8 cellular contexts compared by ENCODE assay signal in genomic region chr14:23578560-23579310, GRCh38. TPM values are rescaled to one million over a fixed set of nuclear protein-coding genes. Genes with fewer than 3 reads are reported as not detected.
A peak's percentile ranks its signal among the peaks of the same experiment; 100 is the strongest.
DNase-seq lines count a peak whose midpoint lies in the region; ATAC-seq and TF ChIP-seq lines count a peak whose summit lies in the region.

Gene JPH4 (minus strand): TSS chr14:23578790. CDS start chr14:23577453, 1,337 bp downstream.

- DNase-seq in GM23338 (ENCODE audit: low spot score) (peak; percentile 79), NCI-H524 (lab: John Stamatoyannopoulos, UW) (peak; percentile 73 to 83), glutamatergic neuron (peak; percentile 83), prostate gland (ENCODE audit: low spot score) (no peak), NCI-H446 treated with DMSO at 0.1 percent for 48 hours (lab: John Stamatoyannopoulos, UW) (no peak)
- no peak for DNase-seq in activated CD4-positive, alpha-beta T cell treated with anti-CD3 and anti-CD28 coated beads, Interleukin-2, amount 50 U/mL, for 48 hours

- H3K4me1 ChIP-seq in GM23338 (ENCODE audit: insufficient read depth), result peaks cover 15% of the 10 kb centered on the region
- H3K4me1 ChIP-seq in prostate gland (replicated peaks), result no peaks in the 10 kb centered on the region

- intact Hi-C loops in prostate gland (cut with DNase I), result no loop called here

- H3K4me3 ChIP-seq in GM23338, result peak within 1 kb of the TSS; percentile 90
- peak within 1 kb of the TSS; percentile 20 to 25 for H3K4me3 ChIP-seq in prostate gland

- H3K27ac Mint-ChIP-seq in GM23338, result no peak within 1 kb of the TSS; the same call in 1 of the 2 replicates
- H3K27ac Mint-ChIP-seq in glutamatergic neuron (ENCODE audit: unreplicated experiment), result peak within 1 kb of the TSS; percentile 91

- H3K36me3 Mint-ChIP-seq in GM23338 (ENCODE audit: low read depth) (peaks cover 11% of the 10 kb centered on the region), glutamatergic neuron (ENCODE audit: unreplicated experiment) (peaks cover 3% of the 10 kb centered on the region)

- H3K79me2 ChIP-seq in GM23338 (replicated peaks; ENCODE audit: insufficient read depth), result peaks cover 10% of the 10 kb centered on the region

- ATAC-seq in GM23338, result peak; percentile 12
- ATAC-seq in HG02571 (IDR thresholded peaks at IDR 0.05; ENCODE audit: unreplicated experiment), result no peak
- ATAC-seq in GM19467 (IDR thresholded peaks at IDR 0.05; ENCODE audit: unreplicated experiment), result no peak

- 15% methylated on average over 18 of the region's 18 CpGs for WGBS in prostate gland

- H3K4me1 Mint-ChIP-seq in GM23338 (peaks cover 24% of the 10 kb centered on the region), glutamatergic neuron (ENCODE audit: low read depth, unreplicated experiment) (peaks cover 4% of the 10 kb centered on the region)

- TF ChIP-seq CTCF in GM23338 (conservative IDR thresholded peaks at IDR 0.05; ENCODE audit: low read depth in 2 of 2), result no peak
- no peak for TF ChIP-seq CTCF in glutamatergic neuron (IDR thresholded peaks at IDR 0.05; ENCODE audit: partially characterized antibody, unreplicated experiment)
- no peak for TF ChIP-seq CTCF in prostate gland (IDR thresholded peaks at IDR 0.05)

- H3K4me2 ChIP-seq in GM23338, result peak within 1 kb of the TSS; percentile 98

- H3K9me2 ChIP-seq in GM23338 (ENCODE audit: insufficient read depth), result no peaks in the 10 kb centered on the region

- H3F3A ChIP-seq in GM23338 (replicated peaks; ENCODE audit: low read depth), result peaks cover 15% of the 10 kb centered on the region; the same call in 1 of the 2 replicates

- H2AFZ ChIP-seq in GM23338, result peak within 1 kb of the TSS; percentile 78; the same call in 1 of the 2 replicates

- H3K27me3 Mint-ChIP-seq in GM23338 (ENCODE audit: insufficient read depth, low read depth, poor library complexity) (peaks cover 31% of the 10 kb centered on the region), glutamatergic neuron (ENCODE audit: unreplicated experiment) (peaks cover 22% of the 10 kb centered on the region)

- no peaks in the 10 kb centered on the region for H3K9me3 ChIP-seq in prostate gland

- 0 out of 2 replicates have a peak within 1 kb of the TSS, but pooled peaks have one; percentile 68 for H3K27ac ChIP-seq in GM23338 (ENCODE audit: low read depth)
- H3K27ac ChIP-seq in prostate gland, result peak within 1 kb of the TSS; percentile 26 to 50

- H3K9me3 Mint-ChIP-seq in GM23338 (peaks cover 4% of the 10 kb centered on the region), glutamatergic neuron (ENCODE audit: unreplicated experiment) (peaks cover 8% of the 10 kb centered on the region)

- TF ChIP-seq POLR2A in prostate gland (IDR thresholded peaks at IDR 0.05), result no peak

- H3K4me3 Mint-ChIP-seq in GM23338 (peak within 1 kb of the TSS; percentile 86), glutamatergic neuron (ENCODE audit: unreplicated experiment) (peak within 1 kb of the TSS; percentile 88)

- H4K20me1 ChIP-seq in GM23338 (replicated peaks; ENCODE audit: insufficient read depth), result peaks cover 16% of the 10 kb centered on the region

- H3K27me3 ChIP-seq in GM23338 (ENCODE audit: insufficient read depth), result peaks cover 32% of the 10 kb centered on the region
- H3K27me3 ChIP-seq in prostate gland (replicated peaks; ENCODE audit: insufficient read depth), result peaks cover 22% of the 10 kb centered on the region

- no peaks in the 10 kb centered on the region for H3K36me3 ChIP-seq in GM23338 (ENCODE audit: insufficient read depth)
- no peaks in the 10 kb centered on the region for H3K36me3 ChIP-seq in prostate gland

TF ChIP-seq in GM23338, 12 proteins besides CTCF, POLR2A, EP300 and RAD21 (continues in another document):
- TF ChIP-seq EZH2 (IDR thresholded peaks at IDR 0.05; ENCODE audit: low read depth, unreplicated experiment) (no peak), REST (IDR thresholded peaks at IDR 0.05; ENCODE audit: unreplicated experiment) (no peak), NANOG (IDR thresholded peaks at IDR 0.05; ENCODE audit: borderline replicate concordance) (no peak), STAT1 (IDR thresholded peaks at IDR 0.05; ENCODE audit: unreplicated experiment) (no peak), ZNF114 (CRISPR knock-in tag; IDR thresholded peaks at IDR 0.05) (no peak), EZH2phosphoT487 (IDR thresholded peaks at IDR 0.05; ENCODE audit: unreplicated experiment) (no peak), ETS1 (IDR thresholded peaks at IDR 0.05) (no peak)

RNA-seq across cellular contexts. Expression of gene JPH4, which starts in this region (rescaled TPM):
- 28.5 and 29.9 TPM in 2 replicates for total RNA-seq in GM23338 (2014; rRNA removed; shearing (Covaris generic))
- 11.0 and 11.9 TPM in 2 replicates for polyA plus RNA-seq in GM23338 (2016; fragmentation: Nextera tagmentation; extraction: Ambion mirVana)
- 52.7 TPM for total RNA-seq in glutamatergic neuron (ENCODE audit: unreplicated experiment)
- total RNA-seq in prostate gland, result 10 to 100 TPM in 1 of 2 donors, 1 to 10 TPM in 1; 8.5 to 17.8 TPM

Comparison
In these comparisons a context has a peak if more than half of its experiments do, and no peak if none do; other contexts are left out.
1. DNase-seq: peak in GM23338 (single experiment), NCI-H524 (2 of 2) and glutamatergic neuron (single experiment); none in prostate gland (single experiment), NCI-H446 treated with DMSO at 0.1 percent for 48 hours (single experiment) and activated CD4-positive, alpha-beta T cell treated with anti-CD3 and anti-CD28 coated beads, Interleukin-2, amount 50 U/mL, for 48 hours (0 of 2).